In genomic region chr20:2799688-2800589, GRCh38 we compare ENCODE assay signal across 8 cellular contexts. TPM values are rescaled to one million over a fixed set of nuclear protein-coding genes. Genes with fewer than 3 reads are reported as not detected.
DNase-seq lines count a peak whose midpoint lies in the region; ATAC-seq and TF ChIP-seq lines count a peak whose summit lies in the region.

No MANE protein-coding gene starts in this region.

- peaks cover 44 to 54% (median 48%) of the 10 kb centered on the region in 3 donors for H3K27me3 Mint-ChIP-seq in CD14-positive monocyte (ENCODE audit: low read depth in 3 of 3)
- peaks cover 58% of the 10 kb centered on the region for H3K27me3 Mint-ChIP-seq in activated CD4-positive, alpha-beta memory T cell treated with anti-CD3 and anti-CD28 coated beads, Interleukin-2, amount 10 ng/mL, durations not matched to agents 7 days and 5 days
- peaks cover 73% of the 10 kb centered on the region for H3K27me3 Mint-ChIP-seq in stimulated activated naive CD8-positive, alpha-beta T cell treated with anti-CD3 and anti-CD28 coated beads, Interleukin-15, amount 100 ng/mL, for 72 hours

- H3K4me3 Mint-ChIP-seq in CD14-positive monocyte: peak overlapping the region; percentile 85 to 100
- peak overlapping the region; percentile 65 for H3K4me3 Mint-ChIP-seq in activated CD4-positive, alpha-beta memory T cell treated with anti-CD3 and anti-CD28 coated beads, Interleukin-2, amount 10 ng/mL, durations not matched to agents 7 days and 5 days
- H3K4me3 Mint-ChIP-seq in stimulated activated naive CD8-positive, alpha-beta T cell treated with anti-CD3 and anti-CD28 coated beads, Interleukin-15, amount 100 ng/mL, for 72 hours: peak overlapping the region; percentile 91

- CTCF ChIA-PET in activated CD4-positive, alpha-beta memory T cell treated with anti-CD3 and anti-CD28 coated beads, Interleukin-2, amount 10 ng/mL, durations not matched to agents 7 days and 5 days (lab: Charles Lee): no interaction called here

- peak; percentile 15 for ATAC-seq in stimulated activated naive CD8-positive, alpha-beta T cell treated with anti-CD3 and anti-CD28 coated beads, Interleukin-15, amount 100 ng/mL, for 72 hours
- no peak for ATAC-seq in HG03025 (IDR thresholded peaks at IDR 0.05; ENCODE audit: low FRiP score, unreplicated experiment)

- 3 to 4% methylated on average over 39 to 70 of the region's 70 CpGs for WGBS in GM23248 (ENCODE audit: low coverage in 1 of 2, low lambda C conversion rate in 2 of 2, missing lambda C conversion rate in 2 of 2), 2 experiments

- H3K4me2 ChIP-seq in GM23248 (ENCODE audit: unreplicated experiment): peak overlapping the region; percentile 39

- peaks cover 0 to 10% (median 5%) of the 10 kb centered on the region in 7 donors for H3K9me3 Mint-ChIP-seq in CD14-positive monocyte
- H3K9me3 Mint-ChIP-seq in activated CD4-positive, alpha-beta memory T cell treated with anti-CD3 and anti-CD28 coated beads, Interleukin-2, amount 10 ng/mL, durations not matched to agents 7 days and 5 days: no peaks in the 10 kb centered on the region
- no peaks in the 10 kb centered on the region for H3K9me3 Mint-ChIP-seq in stimulated activated naive CD8-positive, alpha-beta T cell treated with anti-CD3 and anti-CD28 coated beads, Interleukin-15, amount 100 ng/mL, for 72 hours

- no peaks in the 10 kb centered on the region for H3F3A ChIP-seq in GM23248 (ENCODE audit: insufficient read depth)

- peak overlapping the region; percentile 35; the same call in 1 of the 2 replicates for H3K4me3 ChIP-seq in GM23248
- peak overlapping the region; percentile 82 for H3K4me3 ChIP-seq in iPS-11a (ENCODE audit: low read depth, low read length)

- H3K4me1 ChIP-seq in GM23248 (ENCODE audit: insufficient read depth): no peaks in the 10 kb centered on the region

- H2AFZ ChIP-seq in GM23248: no peak overlapping the region

- H3K9me2 ChIP-seq in GM23248 (ENCODE audit: insufficient read depth): no peaks in the 10 kb centered on the region

- H3K36me3 ChIP-seq in GM23248 (ENCODE audit: low read depth): no peaks in the 10 kb centered on the region

- no peak overlapping the region for H3K9ac ChIP-seq in GM23248

- peaks cover 29% of the 10 kb centered on the region for H3K4me1 Mint-ChIP-seq in CD14-positive monocyte
- peaks cover 22% of the 10 kb centered on the region for H3K4me1 Mint-ChIP-seq in activated CD4-positive, alpha-beta memory T cell treated with anti-CD3 and anti-CD28 coated beads, Interleukin-2, amount 10 ng/mL, durations not matched to agents 7 days and 5 days
- peaks cover 38% of the 10 kb centered on the region for H3K4me1 Mint-ChIP-seq in stimulated activated naive CD8-positive, alpha-beta T cell treated with anti-CD3 and anti-CD28 coated beads, Interleukin-15, amount 100 ng/mL, for 72 hours

- TF ChIP-seq CTCF in CD14-positive monocyte (IDR thresholded peaks at IDR 0.05): no peak

- H3K9me3 ChIP-seq in GM23248 (ENCODE audit: low read depth): no peaks in the 10 kb centered on the region

- no peak overlapping the region for H3K27ac ChIP-seq in GM23248

- POLR2A ChIA-PET in activated CD4-positive, alpha-beta memory T cell treated with anti-CD3 and anti-CD28 coated beads, Interleukin-2, amount 10 ng/mL, durations not matched to agents 7 days and 5 days (lab: Charles Lee): no interaction called here

- H3K27me3 ChIP-seq in GM23248 (replicated peaks; ENCODE audit: insufficient read depth): peaks cover 54% of the 10 kb centered on the region

- H3K36me3 Mint-ChIP-seq in CD14-positive monocyte: peaks cover 3 to 8% of the 10 kb centered on the region in 2 donors
- H3K36me3 Mint-ChIP-seq in activated CD4-positive, alpha-beta memory T cell treated with anti-CD3 and anti-CD28 coated beads, Interleukin-2, amount 10 ng/mL, durations not matched to agents 7 days and 5 days (ENCODE audit: low read depth): peaks cover 4% of the 10 kb centered on the region

- no peaks in the 10 kb centered on the region for H3K79me2 ChIP-seq in GM23248 (ENCODE audit: insufficient read depth)

- intact Hi-C loops in CD14-positive monocyte (cut with micrococcal nuclease): no loop called here

- peak; percentile 37 for DNase-seq in CD14-positive monocyte (ENCODE audit: low spot score)
- peak; percentile 55 for DNase-seq in GM23248
- no peak for DNase-seq in activated CD4-positive, alpha-beta memory T cell treated with anti-CD3 and anti-CD28 coated beads, Interleukin-2, amount 10 ng/mL, durations not matched to agents 7 days and 5 days
- no peak for DNase-seq in stimulated activated naive CD8-positive, alpha-beta T cell treated with anti-CD3 and anti-CD28 coated beads, Interleukin-15, amount 100 ng/mL, for 72 hours
- DNase-seq in dermis blood vessel endothelial cell: no peak
- no peak for DNase-seq in NCI-H187 (lab: John Stamatoyannopoulos, UW)

- no peaks in the 10 kb centered on the region for H4K20me1 ChIP-seq in GM23248 (ENCODE audit: insufficient read depth)

- peak overlapping the region in 3 of 7 donors; percentile 57 to 86 (median 71) for H3K27ac Mint-ChIP-seq in CD14-positive monocyte
- peak overlapping the region; percentile 29 for H3K27ac Mint-ChIP-seq in activated CD4-positive, alpha-beta memory T cell treated with anti-CD3 and anti-CD28 coated beads, Interleukin-2, amount 10 ng/mL, durations not matched to agents 7 days and 5 days
- peak overlapping the region; percentile 49 to 90 for H3K27ac Mint-ChIP-seq in stimulated activated naive CD8-positive, alpha-beta T cell treated with anti-CD3 and anti-CD28 coated beads, Interleukin-15, amount 100 ng/mL, for 72 hours

- in situ Hi-C loops in GM23248 (cut with MboI): no loop called here

RNA-seq across cellular contexts. Expression of gene CPXM1, which starts 0.5 kb away (rescaled TPM):
- polyA plus RNA-seq in CD14-positive monocyte (not detected), GM23248 (2016; fragmentation: Nextera tagmentation; extraction: Ambion mirVana) (0.08 TPM in 1 of 2 replicates, not detected in the other)
- not detected in 2 replicates for total RNA-seq in GM23248 (2014; rRNA removed; shearing (Covaris generic))
- total RNA-seq in activated CD4-positive, alpha-beta memory T cell treated with anti-CD3 and anti-CD28 coated beads, Interleukin-2, amount 10 ng/mL, durations not matched to agents 7 days and 5 days: under 1 TPM; 0.20 to 0.33 TPM
- total RNA-seq in dermis blood vessel endothelial cell: 0.34 and 0.37 TPM in 2 replicates

RNA-seq across cellular contexts. Expression of gene C20orf141, which starts 14.8 kb away (rescaled TPM):
- polyA plus RNA-seq in CD14-positive monocyte: not detected
- not detected in 2 replicates for total RNA-seq in GM23248 (2014; rRNA removed; shearing (Covaris generic))
- polyA plus RNA-seq in GM23248 (2016; fragmentation: Nextera tagmentation; extraction: Ambion mirVana): not detected in 2 replicates
- total RNA-seq in activated CD4-positive, alpha-beta memory T cell treated with anti-CD3 and anti-CD28 coated beads, Interleukin-2, amount 10 ng/mL, durations not matched to agents 7 days and 5 days: not detected
- total RNA-seq in dermis blood vessel endothelial cell: not detected in 2 replicates

RNA-seq across cellular contexts. Expression of gene TMEM239, which starts 16.2 kb away (rescaled TPM):
- polyA plus RNA-seq in CD14-positive monocyte (not detected), GM23248 (2016; fragmentation: Nextera tagmentation; extraction: Ambion mirVana) (not detected in 2 replicates)
- total RNA-seq in GM23248 (2014; rRNA removed; shearing (Covaris generic)): not detected in 2 replicates
- total RNA-seq in activated CD4-positive, alpha-beta memory T cell treated with anti-CD3 and anti-CD28 coated beads, Interleukin-2, amount 10 ng/mL, durations not matched to agents 7 days and 5 days: not detected
- not detected in 2 replicates for total RNA-seq in dermis blood vessel endothelial cell

RNA-seq across cellular contexts. Expression of gene PCED1A, which starts 40.5 kb away (rescaled TPM):
- polyA plus RNA-seq in CD14-positive monocyte (10 to 100 TPM in 1 of 2 donors, 1 to 10 TPM in 1; 9.1 to 10.2 TPM), GM23248 (2016; fragmentation: Nextera tagmentation; extraction: Ambion mirVana) (17.3 and 20.7 TPM in 2 replicates)
- total RNA-seq in GM23248 (2014; rRNA removed; shearing (Covaris generic)): 36.8 and 39.2 TPM in 2 replicates
- total RNA-seq in activated CD4-positive, alpha-beta memory T cell treated with anti-CD3 and anti-CD28 coated beads, Interleukin-2, amount 10 ng/mL, durations not matched to agents 7 days and 5 days: 10 to 100 TPM; 25.0 to 25.7 TPM
- total RNA-seq in dermis blood vessel endothelial cell: 19.8 and 42.2 TPM in 2 replicates

RNA-seq across cellular contexts. Expression of gene VPS16, which starts 40.6 kb away (rescaled TPM):
- polyA plus RNA-seq in CD14-positive monocyte: 10 to 100 TPM; 33.3 to 34.5 TPM
- 35.2 and 36.2 TPM in 2 replicates for total RNA-seq in GM23248 (2014; rRNA removed; shearing (Covaris generic))
- 23.0 and 24.2 TPM in 2 replicates for polyA plus RNA-seq in GM23248 (2016; fragmentation: Nextera tagmentation; extraction: Ambion mirVana)
- 10 to 100 TPM; 49.7 to 53.0 TPM for total RNA-seq in activated CD4-positive, alpha-beta memory T cell treated with anti-CD3 and anti-CD28 coated beads, Interleukin-2, amount 10 ng/mL, durations not matched to agents 7 days and 5 days
- 51.6 and 52.4 TPM in 2 replicates for total RNA-seq in dermis blood vessel endothelial cell

Comparison
In these comparisons a context has a peak if more than half of its experiments do, and no peak if none do; other contexts are left out.
1. DNase-seq: peak in CD14-positive monocyte (single experiment) and GM23248 (single experiment); none in activated CD4-positive, alpha-beta memory T cell treated with anti-CD3 and anti-CD28 coated beads, Interleukin-2, amount 10 ng/mL, durations not matched to agents 7 days and 5 days (single experiment), stimulated activated naive CD8-positive, alpha-beta T cell treated with anti-CD3 and anti-CD28 coated beads, Interleukin-15, amount 100 ng/mL, for 72 hours (0 of 2), dermis blood vessel endothelial cell (single experiment) and NCI-H187 (0 of 2).
2. Peak in every context shown above with its lines, with median percentiles within 50 percentile points of each other: H3K4me3 Mint-ChIP-seq.